23 cellular contexts compared by ENCODE assay signal in genomic region chr1:44848456-44849181, GRCh38. TPM values are rescaled to one million over a fixed set of nuclear protein-coding genes. Genes with fewer than 3 reads are reported as not detected.
DNase-seq lines count a peak whose midpoint lies in the region; ATAC-seq lines count a peak whose summit lies in the region.
"Had no signal": no experiment of that assay in that cellular context is flagged by ENCODE, and none has a peak within 500 bp of the region (broad histone marks: within the 10 kb centered on the region; RNA-seq: fewer than 3 reads in every experiment).

No MANE protein-coding gene starts in this region.

- H3K4me3 ChIP-seq in right cardiac atrium (ENCODE audit: low read length) (no peak overlapping the region), stomach smooth muscle (ENCODE audit: low read length in 2 of 2) (no peak overlapping the region)
- H3K4me3 ChIP-seq: esophagus muscularis mucosa, heart left ventricle had no signal

- no peak for ATAC-seq in activated T-helper 17 cell treated with anti-CD3 and anti-CD28 coated beads, Interleukin-2, amount 50 U/mL, for 72 hours (replicated peaks)
- ATAC-seq in right cardiac atrium = peak in 1 of 2 donors; percentile 16
- ATAC-seq in GM18909 (IDR thresholded peaks at IDR 0.05; ENCODE audit: poor library complexity, unreplicated experiment) = no peak

- peaks cover 12% of the 10 kb centered on the region for H3K36me3 Mint-ChIP-seq in T-helper 1 cell treated with Interleukin-12 subunit alpha and Interleukin-12 subunit beta and Interleukin-4 antibody, amounts not matched to agents 30 μg/mL and 1 μg/mL, for 36 hours (ENCODE audit: low read depth)
- H3K36me3 Mint-ChIP-seq in activated T-helper 17 cell treated with anti-CD3 and anti-CD28 coated beads, Interleukin-2, amount 50 U/mL, for 72 hours (ENCODE audit: low read depth) = peaks cover 30% of the 10 kb centered on the region

- no peaks in the 10 kb centered on the region for H3K4me1 Mint-ChIP-seq in T-helper 1 cell treated with Interleukin-12 subunit alpha and Interleukin-12 subunit beta and Interleukin-4 antibody, amounts not matched to agents 30 μg/mL and 1 μg/mL, for 36 hours (ENCODE audit: low read depth)
- no peaks in the 10 kb centered on the region for H3K4me1 Mint-ChIP-seq in activated T-helper 17 cell treated with anti-CD3 and anti-CD28 coated beads, Interleukin-2, amount 50 U/mL, for 72 hours

- H3K27ac Mint-ChIP-seq in T-helper 1 cell treated with Interleukin-12 subunit alpha and Interleukin-12 subunit beta and Interleukin-4 antibody, amounts not matched to agents 30 μg/mL and 1 μg/mL, for 36 hours = peak overlapping the region; percentile 12
- H3K27ac Mint-ChIP-seq in activated T-helper 17 cell treated with anti-CD3 and anti-CD28 coated beads, Interleukin-2, amount 50 U/mL, for 72 hours = peak overlapping the region; percentile 70

- no peaks in the 10 kb centered on the region for H3K9me3 Mint-ChIP-seq in T-helper 1 cell treated with Interleukin-12 subunit alpha and Interleukin-12 subunit beta and Interleukin-4 antibody, amounts not matched to agents 30 μg/mL and 1 μg/mL, for 36 hours
- H3K9me3 Mint-ChIP-seq in activated T-helper 17 cell treated with anti-CD3 and anti-CD28 coated beads, Interleukin-2, amount 50 U/mL, for 72 hours = no peaks in the 10 kb centered on the region
- H3K9me3 Mint-ChIP-seq: neural crest cell had no signal

- no peaks in the 10 kb centered on the region for H3K27me3 ChIP-seq in right cardiac atrium (ENCODE audit: control insufficient read depth, insufficient read depth)
- H3K27me3 ChIP-seq in stomach smooth muscle (ENCODE audit: control insufficient read depth in 1 of 2, insufficient read depth in 2 of 2, low read length in 2 of 2) = no peaks in the 10 kb centered on the region
- H3K27me3 ChIP-seq: brain microvascular endothelial cell, esophagus muscularis mucosa, heart left ventricle had no signal

- H3K27me3 Mint-ChIP-seq in T-helper 1 cell treated with Interleukin-12 subunit alpha and Interleukin-12 subunit beta and Interleukin-4 antibody, amounts not matched to agents 30 μg/mL and 1 μg/mL, for 36 hours (ENCODE audit: low read depth) = peaks cover 11% of the 10 kb centered on the region
- H3K27me3 Mint-ChIP-seq in activated T-helper 17 cell treated with anti-CD3 and anti-CD28 coated beads, Interleukin-2, amount 50 U/mL, for 72 hours = peaks cover 4% of the 10 kb centered on the region

- no peak for DNase-seq in T-helper 1 cell
- peak in 1 of 3 donors; percentile 68 for DNase-seq in right cardiac atrium
- DNase-seq in COLO668 (lab: John Stamatoyannopoulos, UW; ENCODE audit: unreplicated experiment) = no peak
- no peak for DNase-seq in SIG-M5 treated with dmso at 0.1 percent for 504 hours (lab: John Stamatoyannopoulos, UW; ENCODE audit: unreplicated experiment)
- DNase-seq: activated CD4-positive, alpha-beta T cell treated with anti-CD3 and anti-CD28 coated beads, Interleukin-2, amount 50 U/mL, for 48 hours; activated naive CD4-positive, alpha-beta T cell treated with anti-CD3 and anti-CD28 coated beads, Interleukin-2, amount 50 U/mL, for 16 hours; brain microvascular endothelial cell; DMS79 treated with DMSO at 0.1 percent for 48 hours; GOT3; mesendoderm; MV-4-11; NCI-H2029; SHP77 treated with DMSO at 0.1 percent for 48 hours; stimulated activated CD4-positive, alpha-beta T cell treated with anti-CD3 and anti-CD28 coated beads, Interleukin-12 subunit alpha, Interleukin-12 subunit beta, amount 100 ng/mL, for 4 hours; trophoblast cell had no signal

- H3K27ac ChIP-seq in right cardiac atrium (ENCODE audit: low read length) (peak overlapping the region; percentile 54), stomach smooth muscle (ENCODE audit: low read length) (peak overlapping the region; percentile 18)
- H3K27ac ChIP-seq: brain microvascular endothelial cell, C4-2B, esophagus muscularis mucosa had no signal

- peaks cover 8% of the 10 kb centered on the region for H3K4me1 ChIP-seq in right cardiac atrium (ENCODE audit: control insufficient read depth, insufficient read depth, low read length)
- H3K4me1 ChIP-seq in stomach smooth muscle (ENCODE audit: control insufficient read depth, insufficient read depth, low read length) = peaks cover 2% of the 10 kb centered on the region

- H3K4me3 Mint-ChIP-seq in T-helper 1 cell treated with Interleukin-12 subunit alpha and Interleukin-12 subunit beta and Interleukin-4 antibody, amounts not matched to agents 30 μg/mL and 1 μg/mL, for 36 hours = no peak overlapping the region
- H3K4me3 Mint-ChIP-seq in activated T-helper 17 cell treated with anti-CD3 and anti-CD28 coated beads, Interleukin-2, amount 50 U/mL, for 72 hours = no peak overlapping the region

- intact Hi-C loops in right cardiac atrium (cut with DNase I) = no loop called here

- H3K9me3 ChIP-seq in right cardiac atrium (ENCODE audit: control insufficient read depth, low read length) (no peaks in the 10 kb centered on the region), stomach smooth muscle (ENCODE audit: control insufficient read depth in 2 of 2, low read length in 2 of 2) (no peaks in the 10 kb centered on the region)
- H3K9me3 ChIP-seq: esophagus muscularis mucosa, heart left ventricle had no signal

- WGBS in right cardiac atrium = 46% methylated on average over 7 of the region's 7 CpGs

- no peak overlapping the region for H3K9ac ChIP-seq in stomach smooth muscle (ENCODE audit: low read length in 2 of 2)

- peaks cover 0 to 7% of the 10 kb centered on the region in 2 donors for H3K36me3 ChIP-seq in stomach smooth muscle (ENCODE audit: control insufficient read depth in 2 of 2, insufficient read depth in 2 of 2, low read length in 2 of 2)
- H3K36me3 ChIP-seq: brain microvascular endothelial cell had no signal

RNA-seq across cellular contexts. Expression of gene PTCH2, which starts 5.6 kb away (rescaled TPM):
- 1 to 10 TPM in 1 of 2 donors, under 1 TPM in 1; 0.64 to 1.1 TPM for total RNA-seq in activated T-helper 17 cell treated with anti-CD3 and anti-CD28 coated beads, Interleukin-2, amount 50 U/mL, for 72 hours
- under 1 TPM; 0.28 to 0.79 (median 0.54) TPM for total RNA-seq in right cardiac atrium
- 0.34 TPM for polyA plus RNA-seq in right cardiac atrium

RNA-seq across cellular contexts. Expression of gene BTBD19, which starts 40.3 kb away (rescaled TPM):
- 10 to 100 TPM; 15.9 to 62.7 TPM for total RNA-seq in activated T-helper 17 cell treated with anti-CD3 and anti-CD28 coated beads, Interleukin-2, amount 50 U/mL, for 72 hours
- total RNA-seq in right cardiac atrium = 1 to 10 TPM; 5.1 to 8.8 (median 5.7) TPM
- 6.4 TPM for polyA plus RNA-seq in right cardiac atrium

RNA-seq across cellular contexts. Expression of gene DYNLT4, which starts 41.5 kb away (rescaled TPM):
- 1 to 10 TPM in 1 of 2 donors, under 1 TPM in 1; 0.56 to 1.2 TPM for total RNA-seq in activated T-helper 17 cell treated with anti-CD3 and anti-CD28 coated beads, Interleukin-2, amount 50 U/mL, for 72 hours
- under 1 TPM in 3 of 4 donors, not detected in 1; 0.44 to 0.74 (median 0.47) TPM for total RNA-seq in right cardiac atrium
- polyA plus RNA-seq in right cardiac atrium = 1.1 TPM
- total RNA-seq: neural crest cell had no signal

RNA-seq across cellular contexts. Expression of gene PLK3, which starts 48.4 kb away (rescaled TPM):
- 10 to 100 TPM; 58.7 to 92.0 TPM for total RNA-seq in activated T-helper 17 cell treated with anti-CD3 and anti-CD28 coated beads, Interleukin-2, amount 50 U/mL, for 72 hours
- total RNA-seq in right cardiac atrium = 10 to 100 TPM in 1 of 4 donors, 1 to 10 TPM in 3; 6.0 to 11.4 (median 8.2) TPM
- polyA plus RNA-seq in right cardiac atrium = 11.0 TPM
